ENCODE assay signal across 7 cellular contexts in the genomic region with DNA sequence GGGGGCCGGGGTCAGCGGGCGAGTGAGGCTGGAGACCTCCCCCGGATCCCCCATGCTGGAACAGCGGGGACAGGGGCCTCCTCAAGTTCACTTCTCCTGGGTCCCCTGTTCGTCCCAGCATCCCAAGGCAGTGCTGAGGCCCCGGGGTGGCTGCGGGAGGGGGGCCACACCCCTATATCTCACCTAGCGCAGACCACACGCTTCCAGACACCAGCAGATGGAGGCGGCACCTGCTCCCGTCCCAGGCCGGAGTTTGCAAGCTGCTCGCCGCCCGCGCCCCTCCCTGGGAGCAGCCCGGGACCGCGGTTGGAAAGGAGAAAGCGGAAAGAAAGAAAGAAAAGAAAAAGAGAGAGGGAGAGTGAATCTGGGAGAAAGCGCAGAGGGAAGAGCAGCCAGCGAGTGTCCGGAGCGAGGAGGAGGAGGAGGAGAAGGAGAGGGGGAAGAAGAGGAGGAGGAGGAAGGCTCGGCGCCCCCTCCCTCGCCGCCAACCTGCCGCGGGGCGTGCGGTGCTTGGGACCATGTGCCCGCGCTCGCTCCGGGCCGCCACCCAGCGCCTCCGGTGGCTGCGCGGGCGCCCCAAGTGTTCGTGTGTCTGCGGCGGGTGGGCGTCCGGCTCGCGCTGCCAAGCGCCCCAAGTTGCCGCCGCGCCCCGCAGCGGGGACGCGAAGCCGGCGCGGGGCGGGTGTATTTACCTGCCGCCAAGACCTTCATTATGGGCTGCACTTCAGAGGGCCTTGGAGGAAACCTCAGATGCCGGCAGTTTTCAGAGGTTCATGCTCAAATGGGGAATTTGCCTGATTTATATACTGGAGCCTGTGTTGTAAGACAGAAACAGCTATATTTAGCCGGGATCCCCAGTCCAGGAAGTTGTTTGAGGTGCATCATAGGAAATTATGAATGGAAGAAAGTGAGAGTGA. TPM values are rescaled to one million over a fixed set of nuclear protein-coding genes. Genes with fewer than 3 reads are reported as not detected.
A peak's percentile ranks its signal among the peaks of the same experiment; 100 is the strongest.
DNase-seq lines count a peak whose midpoint lies in the region; ATAC-seq and TF ChIP-seq lines count a peak whose summit lies in the region.

A gene (minus strand): TSS at position 775 of the 917 bp plus-strand sequence. CDS start 64 bp downstream, at position 711.

- no peaks in the 10 kb centered on the region for H3K36me3 ChIP-seq in GM23248 (ENCODE audit: low read depth)

- H3K4me1 ChIP-seq in GM23248 (ENCODE audit: insufficient read depth): peaks cover 15% of the 10 kb centered on the region

- H3K9me3 ChIP-seq in GM23248 (ENCODE audit: low read depth): no peaks in the 10 kb centered on the region
- no peaks in the 10 kb centered on the region for H3K9me3 ChIP-seq in iPS-18c (ENCODE audit: control insufficient read depth, insufficient read depth, low read length)

- peak within 1 kb of the TSS; percentile 76 for H2AFZ ChIP-seq in GM23248

- no peaks in the 10 kb centered on the region for H3K9me2 ChIP-seq in GM23248 (ENCODE audit: insufficient read depth)

- 0 out of 2 replicates have a peak within 1 kb of the TSS, but pooled peaks have one; percentile 12 for H3K27ac ChIP-seq in GM23248

- H3F3A ChIP-seq in GM23248 (ENCODE audit: insufficient read depth): peaks cover 12% of the 10 kb centered on the region; the same call in 1 of the 2 replicates

- H3K4me3 ChIP-seq in GM23248 (peak within 1 kb of the TSS; percentile 83), astrocyte of the cerebellum (ENCODE audit: low read depth, low read length) (peak within 1 kb of the TSS; percentile 73), iPS-18c (ENCODE audit: insufficient read depth, low read depth, low read length) (peak within 1 kb of the TSS; percentile 73)

- in situ Hi-C loops in GM23248 (cut with MboI): no loop called here
- in situ Hi-C loops in astrocyte of the cerebellum (cut with HindIII; ENCODE audit: low sequenced_read_pairs): no loop called here

- H3K4me2 ChIP-seq in GM23248 (ENCODE audit: unreplicated experiment): peak within 1 kb of the TSS; percentile 86

- H3K9ac ChIP-seq in GM23248: peak within 1 kb of the TSS; percentile 79

- WGBS in GM23248 (ENCODE audit: low coverage in 1 of 2, low lambda C conversion rate in 2 of 2, missing lambda C conversion rate in 2 of 2), 2 experiments: 3 to 5% methylated on average over 53 to 56 of the region's 65 CpGs

- H4K20me1 ChIP-seq in GM23248 (ENCODE audit: insufficient read depth): no peaks in the 10 kb centered on the region

- H3K27me3 ChIP-seq in GM23248 (replicated peaks; ENCODE audit: insufficient read depth): no peaks in the 10 kb centered on the region

- TF ChIP-seq CTCF in astrocyte of the cerebellum (IDR thresholded peaks at IDR 0.05; ENCODE audit: low read depth, low read length, missing control alignments): peak; percentile 15

- ATAC-seq in GM19395 (IDR thresholded peaks at IDR 0.05; ENCODE audit: unreplicated experiment) (no peak), GM21447 (IDR thresholded peaks at IDR 0.05; ENCODE audit: unreplicated experiment) (no peak)

- peak; percentile 79 for DNase-seq in GM23248
- peak; percentile 20 for DNase-seq in T follicular helper cell (ENCODE audit: low read depth)
- no peak for DNase-seq in astrocyte of the cerebellum (ENCODE audit: low read depth)
- DNase-seq in stimulated activated CD4-positive, alpha-beta T cell treated with anti-CD3 and anti-CD28 coated beads, Interleukin-12 subunit alpha, Interleukin-12 subunit beta, amount 100 ng/mL, for 4 hours: peak; percentile 54

- no peaks in the 10 kb centered on the region for H3K79me2 ChIP-seq in GM23248 (ENCODE audit: insufficient read depth)

RNA-seq across cellular contexts. Expression of the gene that starts here (rescaled TPM):
- total RNA-seq in GM23248 (2014; rRNA removed; shearing (Covaris generic)): 1.6 and 1.9 TPM in 2 replicates
- polyA plus RNA-seq in GM23248 (2016; fragmentation: Nextera tagmentation; extraction: Ambion mirVana): 1.0 and 1.4 TPM in 2 replicates
